Comparison of ENCODE assay signal across 14 cellular contexts in genomic region chr18:11862468-11863137, GRCh38.
"Had no signal": no experiment of that assay in that cellular context is flagged by ENCODE, and none has a peak within 500 bp of the region (broad histone marks: within the 10 kb centered on the region; RNA-seq: fewer than 3 reads in every experiment).

No MANE protein-coding gene starts in this region.

- H3K27me3 ChIP-seq: cardiac muscle cell, upper lobe of left lung had no signal

- H3K9me3 ChIP-seq: upper lobe of left lung had no signal

- H3K27ac ChIP-seq: cardiac muscle cell, upper lobe of left lung, WERI-Rb-1 had no signal

- DNase-seq: activated CD4-positive, alpha-beta T cell treated with anti-CD3 and anti-CD28 coated beads for 1 hour; activated CD4-positive, alpha-beta T cell treated with anti-CD3 and anti-CD28 coated beads, Interleukin-2, amount 50 U/mL, for 4 hours; activated T-cell treated with anti-CD3 and anti-CD28 coated beads for 4 hours; amniotic stem cell; dermis blood vessel endothelial cell; effector memory CD8-positive, alpha-beta T cell; hippocampal formation; stimulated activated CD4-positive, alpha-beta T cell treated with anti-CD3 and anti-CD28 coated beads, Interleukin-2, amount 100 ng/mL, for 24 hours; T-helper 2 cell; WERI-Rb-1 had no signal

- FAIRE-seq: keratinocyte had no signal

- ATAC-seq: effector memory CD8-positive, alpha-beta T cell had no signal

- H3K36me3 ChIP-seq: cardiac muscle cell, upper lobe of left lung, WERI-Rb-1 had no signal

- H3K4me3 ChIP-seq: cardiac muscle cell, lung, upper lobe of left lung had no signal
